ENCODE assay signal across 1 cellular context in genomic region chr5:176533390-176533789, GRCh38.
TF ChIP-seq lines count a peak whose summit lies in the region.

No MANE protein-coding gene starts in this region.

TF ChIP-seq in SK-N-SH, 30 proteins besides CTCF, POLR2A, EP300 and RAD21:
- TF ChIP-seq NRF1 (IDR thresholded peaks at IDR 0.05; ENCODE audit: low read depth, low read length), result no peak
- TF ChIP-seq TCF12 (IDR thresholded peaks at IDR 0.05), result no peak
- TF ChIP-seq FOXJ3 (CRISPR knock-in tag; IDR thresholded peaks at IDR 0.05), result no peak
- TF ChIP-seq RCOR1 (IDR thresholded peaks at IDR 0.05; ENCODE audit: low read length), result no peak
- no peak for TF ChIP-seq MEF2A (IDR thresholded peaks at IDR 0.05; ENCODE audit: borderline replicate concordance, low read depth)
- TF ChIP-seq RFX5 (IDR thresholded peaks at IDR 0.05; ENCODE audit: low read length), result no peak
- TF ChIP-seq SMC3 (IDR thresholded peaks at IDR 0.05; ENCODE audit: low read depth, low read length), result no peak
- no peak for TF ChIP-seq REST (IDR thresholded peaks at IDR 0.05; ENCODE audit: low read depth, low read length)
- TF ChIP-seq USF2 (IDR thresholded peaks at IDR 0.05; ENCODE audit: borderline replicate concordance, low read depth, low read length), result no peak
- no peak for TF ChIP-seq MXI1 (IDR thresholded peaks at IDR 0.05; ENCODE audit: low read depth, low read length)
- TF ChIP-seq JUND (IDR thresholded peaks at IDR 0.05), result no peak
- TF ChIP-seq GABPA (IDR thresholded peaks at IDR 0.05; ENCODE audit: low read depth), result no peak
- no peak for TF ChIP-seq IRF3 (IDR thresholded peaks at IDR 0.05; ENCODE audit: low read depth, low read length)
- no peak for TF ChIP-seq SIN3A (IDR thresholded peaks at IDR 0.05; ENCODE audit: borderline replicate concordance, low read depth, low read length)
